In the genomic region with DNA sequence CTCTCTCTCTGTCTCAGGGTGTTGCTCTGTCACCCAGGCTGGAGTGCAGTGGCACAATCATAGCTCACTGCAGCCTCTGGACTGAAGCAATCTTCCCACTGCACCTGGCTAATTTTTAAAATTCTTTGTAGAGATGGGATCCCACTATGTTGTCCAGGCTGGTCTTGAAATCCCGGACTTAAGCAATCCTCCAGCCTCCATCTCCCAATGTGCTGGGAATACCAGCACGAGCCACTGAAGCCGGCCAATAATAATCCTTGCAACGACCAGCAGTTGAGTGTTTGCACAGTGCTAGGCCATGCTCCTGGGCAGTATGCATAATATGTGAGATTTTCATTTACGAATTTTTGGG, we compare ENCODE assay signal across 17 cellular contexts. TPM values are rescaled to one million over a fixed set of nuclear protein-coding genes. Genes with fewer than 3 reads are reported as not detected.
A peak's percentile ranks its signal among the peaks of the same experiment; 100 is the strongest.
DNase-seq lines count a peak whose midpoint lies in the region; ATAC-seq, FAIRE-seq and TF ChIP-seq lines count a peak whose summit lies in the region.
"Had no signal": no experiment of that assay in that cellular context is flagged by ENCODE, and none has a peak within 500 bp of the region (broad histone marks: within the 10 kb centered on the region; RNA-seq: fewer than 3 reads in every experiment).

No MANE protein-coding gene starts in this region.

- ATAC-seq in GM19351 (IDR thresholded peaks at IDR 0.05; ENCODE audit: unreplicated experiment) = no peak
- ATAC-seq: effector memory CD8-positive, alpha-beta T cell; GM12878; naive thymus-derived CD8-positive, alpha-beta T cell had no signal

- H3K27me3 Mint-ChIP-seq in Calu3 (ENCODE audit: unreplicated experiment) = no peaks in the 10 kb centered on the region
- H3K27me3 Mint-ChIP-seq in glutamatergic neuron (ENCODE audit: unreplicated experiment) = peaks cover 9% of the 10 kb centered on the region
- peaks cover 11% of the 10 kb centered on the region for H3K27me3 Mint-ChIP-seq in progenitor cell of endocrine pancreas

- intact Hi-C loops in Calu3 (cut with micrococcal nuclease; ENCODE audit: unreplicated experiment) = loop anchor here (5.0 kb wide), 2 partner anchors 33 to 92 kb away; a partner anchor contains a TSS

- no peak for FAIRE-seq in HTR-8/SVneo (lab: Jason Lieb, UNC)
- FAIRE-seq: GM12878 had no signal

- no TSS peak for BruUV-seq in Calu3 (replicated peaks; lab: Mats Ljungman, UMichigan)

- CTCF ChIA-PET in Calu3 (lab: Charles Lee) = interaction anchor here (0.7 to 2.3 kb wide), 4 partner anchors 8 to 50 kb away, joined by 3 to 14 read pairs (median 5); a partner anchor contains a TSS

- H3K9me3 Mint-ChIP-seq in Calu3 (ENCODE audit: low read depth, unreplicated experiment) = no peaks in the 10 kb centered on the region
- H3K9me3 Mint-ChIP-seq in glutamatergic neuron (ENCODE audit: unreplicated experiment) = peaks cover 8% of the 10 kb centered on the region
- no peaks in the 10 kb centered on the region for H3K9me3 Mint-ChIP-seq in progenitor cell of endocrine pancreas (ENCODE audit: low read depth)
- H3K9me3 Mint-ChIP-seq: activated CD4-positive, alpha-beta T cell treated with anti-CD3 and anti-CD28 coated beads, Interleukin-2, amount 10 ng/mL, durations not matched to agents 7 days and 5 days; effector memory CD8-positive, alpha-beta T cell; naive thymus-derived CD8-positive, alpha-beta T cell had no signal

- H3K4me1 Mint-ChIP-seq in Calu3 (ENCODE audit: low read depth, unreplicated experiment) = peaks cover 19% of the 10 kb centered on the region
- peaks cover 6% of the 10 kb centered on the region for H3K4me1 Mint-ChIP-seq in glutamatergic neuron (ENCODE audit: low read depth, unreplicated experiment)
- H3K4me1 Mint-ChIP-seq in progenitor cell of endocrine pancreas (ENCODE audit: low read depth) = peaks cover 16% of the 10 kb centered on the region

- H3K36me3 Mint-ChIP-seq in Calu3 (ENCODE audit: insufficient read depth, unreplicated experiment) (peaks cover 31% of the 10 kb centered on the region), glutamatergic neuron (ENCODE audit: unreplicated experiment) (no peaks in the 10 kb centered on the region), progenitor cell of endocrine pancreas (ENCODE audit: insufficient read depth) (no peaks in the 10 kb centered on the region)
- H3K36me3 Mint-ChIP-seq: activated naive CD8-positive, alpha-beta T cell had no signal

- no peak overlapping the region for H3K27ac Mint-ChIP-seq in Calu3 (ENCODE audit: unreplicated experiment)
- peak overlapping the region; percentile 70 for H3K27ac Mint-ChIP-seq in glutamatergic neuron (ENCODE audit: unreplicated experiment)
- peak overlapping the region; percentile 59 for H3K27ac Mint-ChIP-seq in progenitor cell of endocrine pancreas
- H3K27ac Mint-ChIP-seq: activated CD4-positive, alpha-beta T cell treated with anti-CD3 and anti-CD28 coated beads, Interleukin-2, amount 10 ng/mL, durations not matched to agents 7 days and 5 days; activated naive CD8-positive, alpha-beta T cell; effector memory CD8-positive, alpha-beta T cell had no signal

- TF ChIP-seq CTCF in Calu3 (IDR thresholded peaks at IDR 0.05; ENCODE audit: unreplicated experiment) (no peak), glutamatergic neuron (IDR thresholded peaks at IDR 0.05; ENCODE audit: partially characterized antibody, unreplicated experiment) (no peak), progenitor cell of endocrine pancreas (IDR thresholded peaks at IDR 0.05; ENCODE audit: unreplicated experiment) (no peak)

- DNase-seq in Calu3 (no peak), OCI-M1 (lab: John Stamatoyannopoulos, UW) (peak; percentile 67), glutamatergic neuron (no peak), progenitor cell of endocrine pancreas (ENCODE audit: low spot score, unreplicated experiment) (no peak), HTR-8/SVneo (ENCODE audit: insufficient read length, low spot score) (no peak), HCEC 1CT (no peak)
- DNase-seq: activated CD4-positive, alpha-beta T cell treated with anti-CD3 and anti-CD28 coated beads, Interleukin-2, amount 10 ng/mL, durations not matched to agents 7 days and 5 days; effector memory CD8-positive, alpha-beta T cell; kidney glomerular epithelial cell; mammary epithelial cell; naive thymus-derived CD8-positive, alpha-beta T cell; NCI-H1048 had no signal

- peak overlapping the region; percentile 80 for H3K4me3 Mint-ChIP-seq in Calu3 (ENCODE audit: low read depth, unreplicated experiment)
- H3K4me3 Mint-ChIP-seq in glutamatergic neuron (ENCODE audit: unreplicated experiment) = peak overlapping the region; percentile 74
- H3K4me3 Mint-ChIP-seq in progenitor cell of endocrine pancreas (ENCODE audit: low read depth) = peak overlapping the region; percentile 37
- H3K4me3 Mint-ChIP-seq: activated CD4-positive, alpha-beta T cell treated with anti-CD3 and anti-CD28 coated beads, Interleukin-2, amount 10 ng/mL, durations not matched to agents 7 days and 5 days; activated naive CD8-positive, alpha-beta T cell had no signal

RNA-seq across cellular contexts. Expression of a gene that starts 0.6 kb away (rescaled TPM):
- 5.9 and 6.1 TPM in 2 replicates for total RNA-seq in Calu3 (2022)
- 11.0 TPM for total RNA-seq in glutamatergic neuron (ENCODE audit: unreplicated experiment)
- 53.6 and 56.7 TPM in 2 replicates for total RNA-seq in progenitor cell of endocrine pancreas

RNA-seq across cellular contexts. Expression of a gene that starts 10.3 kb away (rescaled TPM):
- 1.7 and 2.0 TPM in 2 replicates for total RNA-seq in Calu3 (2022)
- total RNA-seq in glutamatergic neuron (ENCODE audit: unreplicated experiment) = 2.1 TPM
- 3.2 and 3.3 TPM in 2 replicates for total RNA-seq in progenitor cell of endocrine pancreas

RNA-seq across cellular contexts. Expression of a gene that starts 29.5 kb away (rescaled TPM):
- 7.8 and 8.2 TPM in 2 replicates for total RNA-seq in Calu3 (2022)
- 77.0 TPM for total RNA-seq in glutamatergic neuron (ENCODE audit: unreplicated experiment)
- 7.9 and 10.1 TPM in 2 replicates for total RNA-seq in progenitor cell of endocrine pancreas

RNA-seq across cellular contexts. Expression of a gene that starts 34.4 kb away (rescaled TPM):
- total RNA-seq in Calu3 (2022) (83.1 and 84.1 TPM in 2 replicates), glutamatergic neuron (ENCODE audit: unreplicated experiment) (0.66 TPM), progenitor cell of endocrine pancreas (266 and 284 TPM in 2 replicates)
- total RNA-seq: activated CD4-positive, alpha-beta T cell treated with anti-CD3 and anti-CD28 coated beads, Interleukin-2, amount 10 ng/mL, durations not matched to agents 7 days and 5 days; glomerular endothelial cell; GM12878; naive thymus-derived CD8-positive, alpha-beta T cell; skeletal muscle tissue had no signal

RNA-seq across cellular contexts. Expression of a gene that starts 38.4 kb away (rescaled TPM):
- 11.8 and 13.2 TPM in 2 replicates for total RNA-seq in Calu3 (2022)
- 8.0 TPM for total RNA-seq in glutamatergic neuron (ENCODE audit: unreplicated experiment)
- 25.0 and 27.6 TPM in 2 replicates for total RNA-seq in progenitor cell of endocrine pancreas
